In the genomic region with DNA sequence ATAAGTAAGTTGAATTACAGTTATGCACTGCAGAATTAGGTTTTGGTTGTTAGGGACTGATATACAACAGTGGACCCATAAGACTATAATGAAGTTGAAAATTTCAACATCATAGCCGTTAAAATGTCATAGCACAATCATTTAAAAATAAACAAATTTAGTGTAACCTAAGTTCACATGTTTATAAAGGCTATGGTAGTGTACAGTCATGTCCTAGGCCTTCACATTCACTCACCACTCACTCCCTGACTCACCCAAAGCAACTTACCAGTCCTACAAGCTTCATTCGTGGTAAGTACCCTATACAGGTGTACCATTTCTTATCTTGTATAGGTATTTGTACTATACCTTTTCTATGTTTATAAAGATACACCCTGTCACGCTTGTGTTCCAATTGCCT, we compare ENCODE assay signal across 16 cellular contexts.
"Had no signal": no experiment of that assay in that cellular context is flagged by ENCODE, and none has a peak within 500 bp of the region (broad histone marks: within the 10 kb centered on the region; RNA-seq: fewer than 3 reads in every experiment).

No MANE protein-coding gene starts in this region.

- H3K36me3 Mint-ChIP-seq: T-cell had no signal

- H3K9me3 ChIP-seq: ascending aorta, left ventricle myocardium inferior, psoas muscle, sigmoid colon, stomach had no signal

- H3K4me3 Mint-ChIP-seq: activated CD4-positive, alpha-beta T cell treated with anti-CD3 and anti-CD28 coated beads for 36 hours; activated CD8-positive, alpha-beta T cell treated with anti-CD3 and anti-CD28 coated beads for 36 hours; activated T-helper 1 cell treated with anti-CD3 and anti-CD28 coated beads, Interleukin-12 subunit alpha, Interleukin-12 subunit beta, Interleukin-2, Interleukin-4 antibody, amounts not matched to agents 30 ng/mL and 10 ng/mL and 1 ng/mL, durations not matched to agents 14 hours and 24 hours and 36 hours; nephron progenitor cell; T-cell had no signal

- H3K27ac ChIP-seq: ascending aorta, cardiac muscle cell, left ventricle myocardium inferior, psoas muscle, sigmoid colon, stomach, VCaP had no signal

- H3K4me1 Mint-ChIP-seq: T-cell had no signal

- ATAC-seq: activated CD4-positive, alpha-beta T cell treated with anti-CD3 and anti-CD28 coated beads for 36 hours; activated CD8-positive, alpha-beta T cell treated with anti-CD3 and anti-CD28 coated beads for 36 hours; psoas muscle; T-cell had no signal

- H3K4me3 ChIP-seq: ascending aorta, cardiac muscle cell, left ventricle myocardium inferior, psoas muscle, sigmoid colon, stomach had no signal

- H3K27me3 ChIP-seq: ascending aorta, sigmoid colon had no signal

- H3K9me3 Mint-ChIP-seq: activated T-helper 1 cell treated with anti-CD3 and anti-CD28 coated beads, Interleukin-12 subunit alpha, Interleukin-12 subunit beta, Interleukin-2, Interleukin-4 antibody, amounts not matched to agents 30 ng/mL and 10 ng/mL and 1 ng/mL, durations not matched to agents 14 hours and 24 hours and 36 hours; nephron progenitor cell had no signal

- DNase-seq: activated CD4-positive, alpha-beta T cell treated with anti-CD3 and anti-CD28 coated beads for 36 hours; activated CD8-positive, alpha-beta memory T cell treated with anti-CD3 and anti-CD28 coated beads, Interleukin-2, amount 50 U/mL, for 4 hours; activated CD8-positive, alpha-beta T cell treated with anti-CD3 and anti-CD28 coated beads for 36 hours; activated naive CD4-positive, alpha-beta T cell; left ventricle myocardium inferior; mesenchymal stem cell; nephron progenitor cell; psoas muscle; sigmoid colon; stomach; T-cell; T1000 had no signal

- H3K36me3 ChIP-seq: ascending aorta, cardiac muscle cell, left ventricle myocardium inferior, sigmoid colon, stomach had no signal

- H3K4me1 ChIP-seq: ascending aorta, psoas muscle, stomach had no signal

- H3K27ac Mint-ChIP-seq: activated CD4-positive, alpha-beta T cell treated with anti-CD3 and anti-CD28 coated beads for 36 hours; activated CD8-positive, alpha-beta T cell treated with anti-CD3 and anti-CD28 coated beads for 36 hours; activated T-helper 1 cell treated with anti-CD3 and anti-CD28 coated beads, Interleukin-12 subunit alpha, Interleukin-12 subunit beta, Interleukin-2, Interleukin-4 antibody, amounts not matched to agents 30 ng/mL and 10 ng/mL and 1 ng/mL, durations not matched to agents 14 hours and 24 hours and 36 hours; T-cell had no signal
